ENCODE assay signal across 20 cellular contexts in the genomic region with DNA sequence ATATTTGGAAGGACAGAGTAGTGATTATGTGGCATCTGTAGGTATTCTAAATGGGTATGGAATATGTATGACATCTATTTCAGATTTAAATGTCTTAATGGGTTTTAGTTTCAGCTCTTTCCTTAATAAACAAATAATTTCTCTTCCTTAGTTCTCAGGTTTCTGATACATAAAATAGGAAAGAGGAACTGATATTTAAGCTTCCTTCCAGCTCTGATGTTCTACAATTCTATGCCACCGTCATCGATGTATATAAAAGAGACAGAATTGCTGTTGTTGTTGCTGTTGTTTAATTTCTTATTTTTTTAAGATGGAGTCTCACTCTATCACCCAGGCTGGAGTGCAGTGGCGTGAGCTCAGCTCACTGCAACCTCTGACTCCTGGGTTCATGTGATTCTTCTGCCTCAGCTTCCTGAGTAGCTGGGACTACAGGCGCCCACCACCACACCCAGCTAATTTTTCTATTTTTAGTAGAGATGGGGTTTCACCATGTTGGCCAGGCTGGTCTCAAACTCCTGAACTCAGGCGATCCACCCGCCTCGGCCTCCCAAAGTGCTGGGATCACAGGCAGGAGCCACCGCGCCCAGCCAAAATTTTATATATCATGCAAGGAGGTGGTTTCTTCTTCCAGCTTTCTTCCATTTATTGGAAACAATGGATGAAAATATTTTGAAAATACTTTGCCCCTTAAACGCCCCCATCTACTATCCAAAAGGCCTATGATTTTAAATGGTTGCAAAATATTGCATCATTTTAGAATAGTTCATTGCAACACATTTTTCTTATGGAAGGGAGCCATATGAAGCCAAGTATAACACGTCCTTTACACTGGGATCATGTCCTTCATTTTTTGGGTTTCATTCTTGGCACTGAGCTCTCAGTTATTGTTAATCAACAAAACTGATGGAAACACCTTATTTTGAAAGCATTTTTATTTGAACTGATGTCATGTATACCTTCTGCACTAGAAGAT. TPM values are rescaled to one million over a fixed set of nuclear protein-coding genes. Genes with fewer than 3 reads are reported as not detected.
A peak's percentile ranks its signal among the peaks of the same experiment; 100 is the strongest.
DNase-seq lines count a peak whose midpoint lies in the region; ATAC-seq and TF ChIP-seq lines count a peak whose summit lies in the region.
"Had no signal": no experiment of that assay in that cellular context is flagged by ENCODE, and none has a peak within 500 bp of the region (broad histone marks: within the 10 kb centered on the region; RNA-seq: fewer than 3 reads in every experiment).

No MANE protein-coding gene starts in this region.

- H3K27me3 ChIP-seq in adipocyte (replicated peaks; ENCODE audit: control insufficient read depth, insufficient read depth, low read length) (no peaks in the 10 kb centered on the region), gastroesophageal sphincter (no peaks in the 10 kb centered on the region)
- H3K27me3 ChIP-seq: BE2C, thyroid gland had no signal

- no peaks in the 10 kb centered on the region for H3K9me3 ChIP-seq in adipocyte (ENCODE audit: control insufficient read depth, low read length)
- no peaks in the 10 kb centered on the region for H3K9me3 ChIP-seq in gastroesophageal sphincter
- H3K9me3 ChIP-seq: BE2C, HAP-1, prostate gland, thyroid gland had no signal

- no peak for TF ChIP-seq POLR2A in gastroesophageal sphincter (IDR thresholded peaks at IDR 0.05)

- H3K4me3 ChIP-seq in adipocyte (ENCODE audit: low read length) (no peak overlapping the region), gastroesophageal sphincter (no peak overlapping the region)
- H3K4me3 ChIP-seq: HAP-1, PC-9, prostate gland, thyroid gland had no signal

- H3K36me3 ChIP-seq in adipocyte (ENCODE audit: control insufficient read depth, insufficient read depth, low read length, severe bottlenecking) (peaks cover 23% of the 10 kb centered on the region), gastroesophageal sphincter (peaks cover 0 to 20% of the 10 kb centered on the region in 2 donors)
- H3K36me3 ChIP-seq: BE2C, HAP-1, prostate gland, thyroid gland had no signal

- H3K27ac ChIP-seq in gastroesophageal sphincter, result no peak overlapping the region
- H3K27ac ChIP-seq: PC-9, prostate gland had no signal

- DNase-seq in EH (ENCODE audit: low read depth), result peak; percentile 46
- peak; percentile 85 for DNase-seq in adipocyte (ENCODE audit: low read depth)
- DNase-seq in posterior cingulate gyrus, result no peak
- DNase-seq in cerebellum (ENCODE audit: low spot score), result no peak
- no peak for DNase-seq in stimulated activated naive CD8-positive, alpha-beta T cell treated with anti-CD3 and anti-CD28 coated beads, Interleukin-15, Interleukin-2, amounts not matched to agents 100 U/mL and 50 U/mL, for 24 hours
- no peak for DNase-seq in anterior cingulate cortex (lab: John Stamatoyannopoulos, UW)
- DNase-seq: activated CD4-positive, alpha-beta T cell treated with anti-CD3 and anti-CD28 coated beads, Interleukin-2, amount 10 ng/mL, durations not matched to agents 7 days and 5 days; BE2C; GF-D8; islet precursor cell; NCI-H1930; NCI-H446; PC-9; thyroid gland had no signal

- 79 to 92% methylated on average over 5 to 10 of the region's 11 CpGs for WGBS in gastroesophageal sphincter (ENCODE audit: low coverage in 1 of 2), 2 donors

- H3K4me1 ChIP-seq in adipocyte (ENCODE audit: control insufficient read depth, insufficient read depth, low read length) (peaks cover 86% of the 10 kb centered on the region), gastroesophageal sphincter (no peaks in the 10 kb centered on the region)
- H3K4me1 ChIP-seq: BE2C, prostate gland had no signal

- peak; percentile 63 for ATAC-seq in gastroesophageal sphincter
- no peak for ATAC-seq in stimulated activated naive CD8-positive, alpha-beta T cell treated with anti-CD3 and anti-CD28 coated beads, Interleukin-15, Interleukin-2, amounts not matched to agents 100 U/mL and 50 U/mL, for 24 hours
- ATAC-seq: natural killer cell treated with Interleukin-12 subunit alpha and Interleukin-12 subunit beta and Interleukin-15 and Interleukin-18, amount 100 ng/mL, for 72 hours; SK-N-SH treated with all-trans-retinoic acid at 6 μM for 48 hours had no signal

- peak overlapping the region; percentile 62 for H3K9ac ChIP-seq in adipocyte (ENCODE audit: low read length)

- no peak for TF ChIP-seq EP300 in Ishikawa (IDR thresholded peaks at IDR 0.05; ENCODE audit: borderline replicate concordance)
- no peak for TF ChIP-seq EP300 in gastroesophageal sphincter (IDR thresholded peaks at IDR 0.05)

- no peak for TF ChIP-seq RAD21 in Ishikawa (IDR thresholded peaks at IDR 0.05; ENCODE audit: low read depth)

- TF ChIP-seq CTCF in gastroesophageal sphincter (IDR thresholded peaks at IDR 0.05), result no peak

- intact Hi-C loops in posterior cingulate gyrus (cut with DNase I), result no loop called here

TF ChIP-seq in Ishikawa, 13 proteins besides CTCF, POLR2A, EP300 and RAD21:
- TF ChIP-seq CEBPB (IDR thresholded peaks at IDR 0.05) (peak; percentile 25; the same call in 1 of the 2 replicates), TCF12 (IDR thresholded peaks at IDR 0.05; ENCODE audit: low read depth) (no peak)

RNA-seq across cellular contexts. Expression of a gene that starts 13.9 kb away (rescaled TPM):
- 1 to 10 TPM; 4.1 to 6.5 (median 5.6) TPM for total RNA-seq in gastroesophageal sphincter
- 17.2 TPM for total RNA-seq in cerebellum

RNA-seq across cellular contexts. Expression of a gene that starts 35.4 kb away (rescaled TPM):
- total RNA-seq in gastroesophageal sphincter, result 10 to 100 TPM in 3 of 4 donors, 1 to 10 TPM in 1; 7.7 to 15.1 (median 12.0) TPM
- 17.0 TPM for total RNA-seq in cerebellum

Comparison
In these comparisons a context has a peak if more than half of its experiments do, and no peak if none do; other contexts are left out.
1. DNase-seq: peak in EH (single experiment) and adipocyte (single experiment); none in posterior cingulate gyrus (0 of 10), cerebellum (single experiment), stimulated activated naive CD8-positive, alpha-beta T cell treated with anti-CD3 and anti-CD28 coated beads, Interleukin-15, Interleukin-2, amounts not matched to agents 100 U/mL and 50 U/mL, for 24 hours (single experiment) and anterior cingulate cortex (0 of 58).